8 cellular contexts compared by ENCODE assay signal in the genomic region with DNA sequence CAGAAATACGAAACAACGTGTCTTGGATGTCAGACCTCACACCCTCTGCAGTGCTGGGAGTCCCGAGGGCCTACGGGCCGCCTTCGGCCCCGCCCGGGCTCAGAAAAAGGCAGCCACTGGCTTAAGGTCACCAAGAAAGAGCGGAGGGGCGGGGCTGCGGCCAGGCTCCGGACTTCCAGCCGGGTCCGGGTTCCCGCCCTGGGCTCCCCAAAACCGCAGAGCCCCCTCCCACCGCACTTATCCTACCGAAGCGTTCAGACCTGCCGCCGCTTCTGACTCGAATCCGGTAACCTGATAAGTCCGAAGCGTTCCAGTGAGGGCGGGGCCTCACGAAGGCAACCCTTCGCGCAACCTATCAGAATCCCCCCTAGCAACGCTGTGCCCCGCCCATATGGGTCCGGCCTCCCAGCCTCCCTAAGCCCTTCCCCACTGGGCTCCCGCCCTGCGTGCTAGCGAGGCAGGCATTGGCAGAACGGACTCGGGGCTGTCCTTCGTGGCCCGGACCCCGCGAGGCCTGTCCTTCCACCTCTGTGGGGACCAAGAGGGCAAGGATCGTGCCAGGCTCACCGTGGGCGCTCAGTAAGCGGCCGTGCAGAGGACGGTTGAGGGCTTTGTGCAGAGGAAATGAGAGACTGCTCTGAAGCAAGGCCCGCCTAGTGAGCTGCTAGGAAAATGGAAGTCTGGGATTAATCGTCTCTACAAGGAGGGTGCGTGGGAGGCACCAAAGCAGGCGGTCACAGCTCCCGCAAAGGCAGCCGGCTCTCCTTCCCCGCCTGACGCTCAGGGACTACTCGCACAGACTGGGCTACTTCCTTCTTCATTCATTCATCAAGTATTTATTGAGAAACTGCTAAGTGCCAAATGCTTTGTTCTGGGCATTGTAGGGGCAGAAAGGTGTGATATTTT. TPM values are rescaled to one million over a fixed set of nuclear protein-coding genes. Genes with fewer than 3 reads are reported as not detected.
A peak's percentile ranks its signal among the peaks of the same experiment; 100 is the strongest.
DNase-seq lines count a peak whose midpoint lies in the region; ATAC-seq, FAIRE-seq and TF ChIP-seq lines count a peak whose summit lies in the region.

A gene (minus strand): TSS at position 296 of the 906 bp plus-strand sequence. CDS start 515 bp downstream, outside the sequence.

- H3K27me3 ChIP-seq in pancreas: no peaks in the 10 kb centered on the region
- no peaks in the 10 kb centered on the region for H3K27me3 ChIP-seq in thyroid gland

- intact Hi-C loops in Right ventricle myocardium superior (cut with DNase I) (no loop called here), pancreas (cut with DNase I) (no loop called here), thyroid gland (cut with DNase I) (loop anchor here (10.0 kb wide), 1 partner anchor 116 kb away; a partner anchor contains a TSS)

- peak; percentile 99 for FAIRE-seq in GM12891 (lab: Jason Lieb, UNC)
- peak; percentile 92 for FAIRE-seq in pancreas (lab: Jason Lieb, UNC)

- peaks cover 3% of the 10 kb centered on the region for H3K36me3 Mint-ChIP-seq in activated naive CD8-positive, alpha-beta T cell treated with anti-CD3 and anti-CD28 coated beads, Interleukin-2, amount 50 U/mL, for 24 hours (ENCODE audit: low read depth)

- H3K9me3 Mint-ChIP-seq in activated naive CD8-positive, alpha-beta T cell treated with anti-CD3 and anti-CD28 coated beads, Interleukin-2, amount 50 U/mL, for 24 hours: no peaks in the 10 kb centered on the region

- 0 to 1% methylated on average over 55 to 56 of the region's 56 CpGs for WGBS in pancreas, 2 donors
- WGBS in thyroid gland, 2 donors: 2 to 3% methylated on average over 22 to 23 of the region's 56 CpGs

- TF ChIP-seq POLR2A in GM12891 (IDR thresholded peaks at IDR 0.05; ENCODE audit: low read depth, low read length): no peak
- TF ChIP-seq POLR2A in thyroid gland (IDR thresholded peaks at IDR 0.05): peak in 1 of 2 donors; percentile 90

- peak; percentile 85 for ATAC-seq in HG02840 (IDR thresholded peaks at IDR 0.05; ENCODE audit: low FRiP score, unreplicated experiment)
- peak; percentile 98 for ATAC-seq in activated naive CD8-positive, alpha-beta T cell treated with anti-CD3 and anti-CD28 coated beads, Interleukin-2, amount 50 U/mL, for 24 hours
- ATAC-seq in Right ventricle myocardium superior (ENCODE audit: poor library complexity): peak; percentile 94
- ATAC-seq in pancreas: peak; percentile 93 to 96 (median 94)

- H3K4me3 Mint-ChIP-seq in activated naive CD8-positive, alpha-beta T cell treated with anti-CD3 and anti-CD28 coated beads, Interleukin-2, amount 50 U/mL, for 24 hours: peak within 1 kb of the TSS; percentile 84

- H3K4me1 Mint-ChIP-seq in activated naive CD8-positive, alpha-beta T cell treated with anti-CD3 and anti-CD28 coated beads, Interleukin-2, amount 50 U/mL, for 24 hours: peaks cover 30% of the 10 kb centered on the region

- H3K27me3 Mint-ChIP-seq in activated naive CD8-positive, alpha-beta T cell treated with anti-CD3 and anti-CD28 coated beads, Interleukin-2, amount 50 U/mL, for 24 hours: no peaks in the 10 kb centered on the region

- peak within 1 kb of the TSS; percentile 55 to 75 (median 68) for H3K4me3 ChIP-seq in pancreas
- peak within 1 kb of the TSS; percentile 11 to 42 (median 35) for H3K4me3 ChIP-seq in thyroid gland (replicated peaks in 1 of 3)

- DNase-seq in GM12891 (ENCODE audit: insufficient read length, low spot score) (peak; percentile 96), NCI-H1436 treated with DMSO at 0.1 percent for 48 hours (lab: John Stamatoyannopoulos, UW) (peak; percentile 92), T follicular helper cell (ENCODE audit: low read depth) (peak; percentile 88), Right ventricle myocardium superior (peak; percentile 98), pancreas (peak; percentile 93 to 99 (median 95)), thyroid gland (peak; percentile 97 to 98)
- peak; percentile 92 for DNase-seq in activated naive CD8-positive, alpha-beta T cell treated with anti-CD3 and anti-CD28 coated beads, Interleukin-2, amount 50 U/mL, for 24 hours

- peak within 1 kb of the TSS; percentile 75 for H3K27ac Mint-ChIP-seq in activated naive CD8-positive, alpha-beta T cell treated with anti-CD3 and anti-CD28 coated beads, Interleukin-2, amount 50 U/mL, for 24 hours

- TF ChIP-seq CTCF in pancreas (IDR thresholded peaks at IDR 0.05): no peak
- TF ChIP-seq CTCF in thyroid gland (IDR thresholded peaks at IDR 0.05): no peak

- H3K9me3 ChIP-seq in pancreas: no peaks in the 10 kb centered on the region
- H3K9me3 ChIP-seq in thyroid gland: no peaks in the 10 kb centered on the region

- H3K4me1 ChIP-seq in pancreas: peaks cover 0 to 16% (median 10%) of the 10 kb centered on the region in 3 donors
- peaks cover 25 to 31% of the 10 kb centered on the region in 2 donors for H3K4me1 ChIP-seq in thyroid gland

- H3K27ac ChIP-seq in pancreas: peak within 1 kb of the TSS; percentile 60 to 92 (median 88)
- H3K27ac ChIP-seq in thyroid gland: peak within 1 kb of the TSS; percentile 56 to 84 (median 69)

- no peaks in the 10 kb centered on the region for H3K36me3 ChIP-seq in pancreas
- H3K36me3 ChIP-seq in thyroid gland: peaks cover 0 to 8% of the 10 kb centered on the region in 2 donors

TF ChIP-seq in GM12891, 5 proteins besides CTCF, POLR2A, EP300 and RAD21:
- TF ChIP-seq PAX5 (IDR thresholded peaks at IDR 0.05; ENCODE audit: insufficient read depth, low read length, severe bottlenecking) (no peak), POLR2AphosphoS5 (IDR thresholded peaks at IDR 0.05; ENCODE audit: low read depth, low read length) (peak; percentile 66), POU2F2 (IDR thresholded peaks at IDR 0.05; ENCODE audit: low read depth, low read length) (no peak), SPI1 (IDR thresholded peaks at IDR 0.05; ENCODE audit: low read depth, low read length) (peak; percentile 4; the same call in 1 of the 2 replicates), TAF1 (IDR thresholded peaks at IDR 0.05; ENCODE audit: low read depth, low read length) (no peak)

RNA-seq across cellular contexts. Expression of the gene that starts here (rescaled TPM):
- polyA plus RNA-seq in GM12891 (2012; ENCODE audit: low read depth, missing spikeins): 13.8 TPM
- total RNA-seq in Right ventricle myocardium superior: 11.8 TPM
- 10 to 100 TPM in 1 of 6 donors, 1 to 10 TPM in 5; 3.1 to 13.9 (median 5.7) TPM for total RNA-seq in pancreas
- 1 to 10 TPM; 3.2 to 7.9 TPM for polyA plus RNA-seq in pancreas
- total RNA-seq in thyroid gland: 10 to 100 TPM; 36.8 to 40.9 (median 38.0) TPM

Comparison
In these comparisons a context has a peak if more than half of its experiments do, and no peak if none do; other contexts are left out.
1. Peak in every context shown above with its lines: DNase-seq, ATAC-seq, H3K4me3 ChIP-seq and H3K27ac ChIP-seq.